Comparison of ENCODE assay signal across 22 cellular contexts in genomic region chr6:87382861-87383260, GRCh38. TPM values are rescaled to one million over a fixed set of nuclear protein-coding genes. Genes with fewer than 3 reads are reported as not detected.
DNase-seq lines count a peak whose midpoint lies in the region; TF ChIP-seq lines count a peak whose summit lies in the region.
"Had no signal": no experiment of that assay in that cellular context is flagged by ENCODE, and none has a peak within 500 bp of the region (broad histone marks: within the 10 kb centered on the region; RNA-seq: fewer than 3 reads in every experiment).

No MANE protein-coding gene starts in this region.

- TF ChIP-seq EP300 in SK-N-SH (IDR thresholded peaks at IDR 0.05; ENCODE audit: borderline replicate concordance in 1 of 2, low read depth in 1 of 2, low read length in 1 of 2): peak in 1 of 2 experiments; percentile 67; a peak in 1 of 4 replicates

- no peak for TF ChIP-seq RAD21 in SK-N-SH (IDR thresholded peaks at IDR 0.05; ENCODE audit: low read length)

- DNase-seq in NCI-H748 (lab: John Stamatoyannopoulos, UW; ENCODE audit: unreplicated experiment): peak; percentile 4
- DNase-seq in NCI-H748 treated with DMSO at 0.1 percent for 48 hours (lab: John Stamatoyannopoulos, UW): no peak
- DNase-seq in NCI-H1105 (lab: John Stamatoyannopoulos, UW): peak; percentile 30
- DNase-seq in SK-N-SH: peak; percentile 56
- no peak for DNase-seq in middle frontal gyrus (ENCODE audit: extremely low spot score, low spot score)
- no peak for DNase-seq in dorsolateral prefrontal cortex
- DNase-seq: 8988T; ACHN; AML-193; C1 segment of cervical spinal cord; Calu3; CD4-positive, alpha-beta memory T cell; COR-L47; DMS79; EL; GDM1; H9 had no signal

- H3K9ac ChIP-seq in SK-N-SH: no peak overlapping the region

- TF ChIP-seq CTCF in SK-N-SH (IDR thresholded peaks at IDR 0.05) (no peak), dorsolateral prefrontal cortex (IDR thresholded peaks at IDR 0.05 in 54 of 56, conservative IDR thresholded peaks at IDR 0.05 in 2 of 56; ENCODE audit: low read depth in 1 of 56, partially characterized antibody in 56 of 56) (no peak)

- WGBS in SK-N-SH (ENCODE audit: low lambda C conversion rate): 46% methylated on average over 5 of the region's 5 CpGs

- CTCF ChIA-PET in SK-N-SH (lab: Yijun Ruan, JAX): interaction anchor here (1.2 to 1.5 kb wide), 2 partner anchors 10 to 18 kb away, joined by 5 to 7 read pairs; no protein-coding TSS in a partner anchor

- POLR2A ChIA-PET in SK-N-SH (lab: Yijun Ruan, JAX): interaction anchor here (0.6 kb wide), 1 partner anchor 117 kb away, joined by 6 read pairs; no protein-coding TSS in a partner anchor

- intact Hi-C loops in dorsolateral prefrontal cortex (cut with DNase I): loop anchor here in 1 of 2 donors (10.0 kb wide), 1 partner anchor 1482 kb away; no protein-coding TSS in a partner anchor

- H3K36me3 ChIP-seq in SK-N-SH (replicated peaks in 1 of 2; ENCODE audit: control insufficient read depth in 1 of 2, insufficient read depth in 2 of 2, low read length in 1 of 2): no peaks in the 10 kb centered on the region

- no peaks in the 10 kb centered on the region for H4K20me1 ChIP-seq in SK-N-SH (ENCODE audit: insufficient read depth)

- H3F3A ChIP-seq in SK-N-SH (replicated peaks; ENCODE audit: insufficient read depth): no peaks in the 10 kb centered on the region

- H3K4me3 ChIP-seq in SK-N-SH (ENCODE audit: low read depth in 2 of 2, low read length in 1 of 2) (no peak overlapping the region), dorsolateral prefrontal cortex (no peak overlapping the region)
- H3K4me3 ChIP-seq: A549, GM12878, GM23338 had no signal

- no peaks in the 10 kb centered on the region; a peak in 1 of 4 replicates for H3K4me1 ChIP-seq in SK-N-SH (ENCODE audit: control insufficient read depth in 1 of 2, insufficient read depth in 2 of 2, low read depth in 1 of 2, low read length in 1 of 2)
- H3K4me1 ChIP-seq: A549 had no signal

- peak overlapping the region in 1 of 2 experiments; percentile 8; a peak in 1 of 4 replicates for H3K27ac ChIP-seq in SK-N-SH (ENCODE audit: low read depth in 2 of 2, low read length in 1 of 2)
- H3K27ac ChIP-seq in dorsolateral prefrontal cortex: no peak overlapping the region
- H3K27ac ChIP-seq: A549 had no signal

- no peaks in the 10 kb centered on the region for H3K9me2 ChIP-seq in SK-N-SH

- H3K27me3 ChIP-seq in SK-N-SH (ENCODE audit: insufficient read depth) (no peaks in the 10 kb centered on the region), dorsolateral prefrontal cortex (no peaks in the 10 kb centered on the region)

- H3K4me2 ChIP-seq in SK-N-SH: no peak overlapping the region
- H3K4me2 ChIP-seq: A549, GM23338 had no signal

- no peaks in the 10 kb centered on the region for H3K79me2 ChIP-seq in SK-N-SH (ENCODE audit: insufficient read depth)

- H3K9me3 ChIP-seq in SK-N-SH: no peaks in the 10 kb centered on the region
- H3K9me3 ChIP-seq: A549 had no signal

- H2AFZ ChIP-seq in SK-N-SH (ENCODE audit: low read depth): no peak overlapping the region
- H2AFZ ChIP-seq: GM23338 had no signal

TF ChIP-seq in SK-N-SH, 30 proteins besides CTCF, POLR2A, EP300 and RAD21:
- TF ChIP-seq IRF3 (IDR thresholded peaks at IDR 0.05; ENCODE audit: low read depth, low read length) (no peak), CHD2 (IDR thresholded peaks at IDR 0.05; ENCODE audit: low read length, partially characterized antibody) (peak; percentile 28), MEF2A (IDR thresholded peaks at IDR 0.05; ENCODE audit: borderline replicate concordance, low read depth) (no peak), RCOR1 (IDR thresholded peaks at IDR 0.05; ENCODE audit: low read length) (peak; percentile 67; the same call in 1 of the 2 replicates), USF1 (IDR thresholded peaks at IDR 0.05; ENCODE audit: borderline replicate concordance, low read depth) (no peak), RXRA (IDR thresholded peaks at IDR 0.05; ENCODE audit: borderline replicate concordance, low read depth) (no peak), PBX3 (IDR thresholded peaks at IDR 0.05) (no peak), SMC3 (IDR thresholded peaks at IDR 0.05; ENCODE audit: low read depth, low read length) (no peak), RFX5 (IDR thresholded peaks at IDR 0.05; ENCODE audit: low read length) (no peak), REST (IDR thresholded peaks at IDR 0.05; ENCODE audit: low read depth, low read length) (no peak), JUND (IDR thresholded peaks at IDR 0.05) (no peak), POLR2AphosphoS5 (IDR thresholded peaks at IDR 0.05; ENCODE audit: low read depth, low read length) (no peak), FOSL2 (IDR thresholded peaks at IDR 0.05; ENCODE audit: borderline replicate concordance, low read depth) (no peak)

RNA-seq across cellular contexts. Expression of gene CFAP206, which starts 24.9 kb away (rescaled TPM):
- polyA plus RNA-seq in SK-N-SH (2012; rRNA removed): 0.46 and 0.78 TPM in 2 replicates
- 0.54 and 0.68 TPM in 2 replicates for polyA plus RNA-seq in SK-N-SH (2012; cell fraction: cytosol; rRNA removed)
- 0.60 and 0.86 TPM in 2 replicates for polyA plus RNA-seq in SK-N-SH (2012; cell fraction: nucleus; rRNA removed)
- total RNA-seq in dorsolateral prefrontal cortex: 1 to 10 TPM in 118 of 120 experiments, under 1 TPM in 2; 0.82 to 5.3 (median 3.2) TPM
- total RNA-seq: GM23338, H9 had no signal
- polyA plus RNA-seq: CD4-positive, alpha-beta memory T cell; GM23338 had no signal

RNA-seq across cellular contexts. Expression of gene C6orf163, which starts 38.2 kb away (rescaled TPM):
- polyA plus RNA-seq in SK-N-SH (2012; rRNA removed): 0.49 and 0.54 TPM in 2 replicates
- polyA plus RNA-seq in SK-N-SH (2012; cell fraction: cytosol; rRNA removed): 0.16 and 0.50 TPM in 2 replicates
- 1.2 and 2.3 TPM in 2 replicates for polyA plus RNA-seq in SK-N-SH (2012; cell fraction: nucleus; rRNA removed)
- total RNA-seq in dorsolateral prefrontal cortex: 10 to 100 TPM in 17 of 120 experiments, 1 to 10 TPM in 103; 3.3 to 12.7 (median 8.0) TPM

RNA-seq across cellular contexts. Expression of gene GJB7, which starts 53.8 kb away (rescaled TPM):
- polyA plus RNA-seq in SK-N-SH (2012; rRNA removed): not detected in 2 replicates
- polyA plus RNA-seq in SK-N-SH (2012; cell fraction: cytosol; rRNA removed): not detected in 2 replicates
- not detected in 2 replicates for polyA plus RNA-seq in SK-N-SH (2012; cell fraction: nucleus; rRNA removed)
- under 1 TPM in 2 of 120 experiments, not detected in 118; 0.26 to 0.68 TPM for total RNA-seq in dorsolateral prefrontal cortex
- total RNA-seq: Calu3; CD4-positive, alpha-beta memory T cell; GM12878; H4 had no signal
- polyA plus RNA-seq: A549, BJ had no signal

Comparison
In these comparisons a context has a peak if more than half of its experiments do, and no peak if none do; other contexts are left out.
1. DNase-seq: peak in NCI-H748 (single experiment), NCI-H1105 (single experiment) and SK-N-SH (single experiment); none in NCI-H748 treated with DMSO at 0.1 percent for 48 hours (single experiment), middle frontal gyrus (single experiment) and dorsolateral prefrontal cortex (0 of 10).